ENCODE assay signal across 18 cellular contexts in genomic region chr9:114375386-114375785, GRCh38. TPM values are rescaled to one million over a fixed set of nuclear protein-coding genes. Genes with fewer than 3 reads are reported as not detected.
DNase-seq lines count a peak whose midpoint lies in the region; ATAC-seq and TF ChIP-seq lines count a peak whose summit lies in the region.
"Had no signal": no experiment of that assay in that cellular context is flagged by ENCODE, and none has a peak within 500 bp of the region (broad histone marks: within the 10 kb centered on the region; RNA-seq: fewer than 3 reads in every experiment).

No MANE protein-coding gene starts in this region.

- no peaks in the 10 kb centered on the region for H4K20me1 ChIP-seq in GM23248 (ENCODE audit: insufficient read depth)

- 95 to 99% methylated on average over 7 of the region's 7 CpGs for WGBS in GM23248 (ENCODE audit: low coverage in 1 of 2, low lambda C conversion rate in 2 of 2, missing lambda C conversion rate in 2 of 2), 2 experiments

- no peak for TF ChIP-seq CTCF in GM10248 (IDR thresholded peaks at IDR 0.05; ENCODE audit: control extremely low read depth, extremely low read depth, low read depth, missing control alignments)

- CTCF ChIA-PET in CD4-positive, alpha-beta memory T cell (lab: Charles Lee; ENCODE audit: partially characterized antibody) = interaction anchor here (0.9 to 4.9 kb wide), 4 partner anchors 10 to 30 kb away, joined by 3 to 85 read pairs (median 4); partner anchors contain the start of gene AKNA
- CTCF ChIA-PET in GM10248 (lab: Yijun Ruan, JAX) = interaction anchor here (9.0 kb wide), 1 partner anchor 11 kb away, joined by 100 read pairs; the partner anchor contains the start of gene AKNA

- peaks cover 65 to 97% (median 82%) of the 10 kb centered on the region in 4 donors for H3K4me1 Mint-ChIP-seq in CD4-positive, alpha-beta memory T cell
- peaks cover 48 to 78% (median 50%) of the 10 kb centered on the region in 3 donors for H3K4me1 Mint-ChIP-seq in IgD-negative memory B cell
- peaks cover 90% of the 10 kb centered on the region for H3K4me1 Mint-ChIP-seq in activated T-helper 1 cell treated with anti-CD3 and anti-CD28 coated beads, Interleukin-12 subunit alpha, Interleukin-12 subunit beta, Interleukin-2, Interleukin-4 antibody, amounts not matched to agents 30 ng/mL and 10 ng/mL and 1 ng/mL, durations not matched to agents 14 hours and 24 hours and 36 hours (ENCODE audit: low read depth)
- H3K4me1 Mint-ChIP-seq in naive thymus-derived CD8-positive, alpha-beta T cell = peaks cover 63 to 96% (median 95%) of the 10 kb centered on the region in 4 donors

- H3K36me3 ChIP-seq in CD4-positive, alpha-beta memory T cell (ENCODE audit: insufficient read depth, low read length) = peaks cover 66% of the 10 kb centered on the region
- H3K36me3 ChIP-seq in GM23248 (ENCODE audit: low read depth) = peaks cover 7% of the 10 kb centered on the region; the same call in 1 of the 2 replicates

- H3K4me3 Mint-ChIP-seq in CD4-positive, alpha-beta memory T cell = peak overlapping the region; percentile 1 to 81 (median 64)
- H3K4me3 Mint-ChIP-seq in IgD-negative memory B cell = peak overlapping the region in 2 of 4 donors; percentile 17 to 78
- peak overlapping the region; percentile 59 for H3K4me3 Mint-ChIP-seq in activated T-helper 1 cell treated with anti-CD3 and anti-CD28 coated beads, Interleukin-12 subunit alpha, Interleukin-12 subunit beta, Interleukin-2, Interleukin-4 antibody, amounts not matched to agents 30 ng/mL and 10 ng/mL and 1 ng/mL, durations not matched to agents 14 hours and 24 hours and 36 hours
- H3K4me3 Mint-ChIP-seq in naive thymus-derived CD8-positive, alpha-beta T cell = peak overlapping the region; percentile 34 to 84 (median 70)

- POLR2A ChIA-PET in CD4-positive, alpha-beta memory T cell (lab: Charles Lee; ENCODE audit: partially characterized antibody) = interaction anchor here (37.6 kb wide), 1 partner anchor 18 kb away, joined by 1614 read pairs; the partner anchor contains the start of gene AKNA
- POLR2A ChIA-PET in naive thymus-derived CD8-positive, alpha-beta T cell (lab: Charles Lee) = interaction anchor here (4.0 to 41.6 kb wide), 3 partner anchors 12 to 27 kb away, joined by 52 to 1589 read pairs (median 324); partner anchors contain the start of gene AKNA
- POLR2A ChIA-PET in GM10248 (lab: Yijun Ruan, JAX) = no interaction called here

- H3K27me3 Mint-ChIP-seq in CD4-positive, alpha-beta memory T cell = no peaks in the 10 kb centered on the region
- peaks cover 4% of the 10 kb centered on the region for H3K27me3 Mint-ChIP-seq in IgD-negative memory B cell
- no peaks in the 10 kb centered on the region for H3K27me3 Mint-ChIP-seq in activated T-helper 1 cell treated with anti-CD3 and anti-CD28 coated beads, Interleukin-12 subunit alpha, Interleukin-12 subunit beta, Interleukin-2, Interleukin-4 antibody, amounts not matched to agents 30 ng/mL and 10 ng/mL and 1 ng/mL, durations not matched to agents 14 hours and 24 hours and 36 hours (ENCODE audit: insufficient read depth)
- H3K27me3 Mint-ChIP-seq in naive thymus-derived CD8-positive, alpha-beta T cell = no peaks in the 10 kb centered on the region

- peaks cover 11% of the 10 kb centered on the region; the same call in 1 of the 2 replicates for H3K79me2 ChIP-seq in GM23248 (ENCODE audit: insufficient read depth)

- H3K36me3 Mint-ChIP-seq in CD4-positive, alpha-beta memory T cell = peaks cover 75 to 85% of the 10 kb centered on the region in 2 donors
- H3K36me3 Mint-ChIP-seq in IgD-negative memory B cell = peaks cover 2% of the 10 kb centered on the region
- peaks cover 72% of the 10 kb centered on the region for H3K36me3 Mint-ChIP-seq in activated T-helper 1 cell treated with anti-CD3 and anti-CD28 coated beads, Interleukin-12 subunit alpha, Interleukin-12 subunit beta, Interleukin-2, Interleukin-4 antibody, amounts not matched to agents 30 ng/mL and 10 ng/mL and 1 ng/mL, durations not matched to agents 14 hours and 24 hours and 36 hours (ENCODE audit: low read depth)
- H3K36me3 Mint-ChIP-seq in naive thymus-derived CD8-positive, alpha-beta T cell = peaks cover 11 to 84% (median 44%) of the 10 kb centered on the region in 3 donors

- intact Hi-C loops in CD4-positive, alpha-beta memory T cell (cut with micrococcal nuclease) = no loop called here
- intact Hi-C loops in activated T-helper 1 cell treated with anti-CD3 and anti-CD28 coated beads, Interleukin-12 subunit alpha, Interleukin-12 subunit beta, Interleukin-2, Interleukin-4 antibody, amounts not matched to agents 30 ng/mL and 10 ng/mL and 1 ng/mL, durations not matched to agents 14 hours and 24 hours and 36 hours (cut with micrococcal nuclease) = no loop called here

- H2AFZ ChIP-seq in GM23248 = no peak overlapping the region

- peaks cover 97% of the 10 kb centered on the region for H3K4me1 ChIP-seq in CD4-positive, alpha-beta memory T cell (ENCODE audit: insufficient read depth, low read length)
- H3K4me1 ChIP-seq in GM23248 (ENCODE audit: insufficient read depth) = no peaks in the 10 kb centered on the region

- H3K9me3 ChIP-seq in CD4-positive, alpha-beta memory T cell (ENCODE audit: control insufficient read depth in 1 of 2, low read length in 2 of 2) = no peaks in the 10 kb centered on the region
- no peaks in the 10 kb centered on the region for H3K9me3 ChIP-seq in GM23248 (ENCODE audit: low read depth)
- H3K9me3 ChIP-seq: right atrium auricular region, thoracic aorta had no signal

- no peaks in the 10 kb centered on the region for H3K27me3 ChIP-seq in CD4-positive, alpha-beta memory T cell (ENCODE audit: insufficient read depth, low read length)
- H3K27me3 ChIP-seq in GM23248 (replicated peaks; ENCODE audit: insufficient read depth) = no peaks in the 10 kb centered on the region
- H3K27me3 ChIP-seq: right atrium auricular region had no signal

- H3K9ac ChIP-seq in GM23248 = no peak overlapping the region

- peak overlapping the region; percentile 78 to 99 (median 96) for H3K27ac Mint-ChIP-seq in CD4-positive, alpha-beta memory T cell
- H3K27ac Mint-ChIP-seq in IgD-negative memory B cell = peak overlapping the region; percentile 73 to 97 (median 96)
- peak overlapping the region; percentile 92 for H3K27ac Mint-ChIP-seq in activated T-helper 1 cell treated with anti-CD3 and anti-CD28 coated beads, Interleukin-12 subunit alpha, Interleukin-12 subunit beta, Interleukin-2, Interleukin-4 antibody, amounts not matched to agents 30 ng/mL and 10 ng/mL and 1 ng/mL, durations not matched to agents 14 hours and 24 hours and 36 hours
- peak overlapping the region; percentile 85 to 98 (median 90) for H3K27ac Mint-ChIP-seq in naive thymus-derived CD8-positive, alpha-beta T cell

- H3K9me3 Mint-ChIP-seq in CD4-positive, alpha-beta memory T cell = peaks cover 0 to 2% (median 0%) of the 10 kb centered on the region in 8 donors
- H3K9me3 Mint-ChIP-seq in IgD-negative memory B cell = no peaks in the 10 kb centered on the region
- H3K9me3 Mint-ChIP-seq in activated T-helper 1 cell treated with anti-CD3 and anti-CD28 coated beads, Interleukin-12 subunit alpha, Interleukin-12 subunit beta, Interleukin-2, Interleukin-4 antibody, amounts not matched to agents 30 ng/mL and 10 ng/mL and 1 ng/mL, durations not matched to agents 14 hours and 24 hours and 36 hours = no peaks in the 10 kb centered on the region
- no peaks in the 10 kb centered on the region for H3K9me3 Mint-ChIP-seq in naive thymus-derived CD8-positive, alpha-beta T cell

- H3K4me3 ChIP-seq in CD4-positive, alpha-beta memory T cell (ENCODE audit: low read length in 2 of 2) = no peak overlapping the region
- no peak overlapping the region for H3K4me3 ChIP-seq in GM23248
- H3K4me3 ChIP-seq: right atrium auricular region, thoracic aorta had no signal

- H3K27ac ChIP-seq in CD4-positive, alpha-beta memory T cell (ENCODE audit: low read depth, low read length) = peak overlapping the region; percentile 79
- H3K27ac ChIP-seq in GM23248 = no peak overlapping the region
- H3K27ac ChIP-seq: right atrium auricular region, thoracic aorta had no signal

- H3K9me2 ChIP-seq in GM23248 (ENCODE audit: insufficient read depth) = no peaks in the 10 kb centered on the region

- no peak for DNase-seq in CD4-positive, alpha-beta memory T cell
- DNase-seq in activated T-helper 1 cell treated with anti-CD3 and anti-CD28 coated beads, Interleukin-12 subunit alpha, Interleukin-12 subunit beta, Interleukin-2, Interleukin-4 antibody, amounts not matched to agents 30 ng/mL and 10 ng/mL and 1 ng/mL, durations not matched to agents 14 hours and 24 hours and 36 hours (ENCODE audit: low spot score) = no peak
- no peak for DNase-seq in naive thymus-derived CD8-positive, alpha-beta T cell
- no peak for DNase-seq in GM23248
- no peak for DNase-seq in GM10248 (ENCODE audit: extremely low spot score)
- DNase-seq: activated CD4-positive, CD25-positive, alpha-beta regulatory T cell; activated T-cell treated with anti-CD3 and anti-CD28 coated beads, Interleukin-2, amount 50 U/mL, for 48 hours; cortex of kidney; DMS79; NCI-H1694; stimulated activated CD4-positive, alpha-beta T cell treated with anti-CD3 and anti-CD28 coated beads, Interleukin-1b, Interleukin-23, amount 100 ng/mL, for 48 hours had no signal

- H3F3A ChIP-seq in GM23248 (ENCODE audit: insufficient read depth) = 0 out of 2 replicates have a peak, but pooled peaks cover 4% of the 10 kb centered on the region

- ATAC-seq in naive thymus-derived CD8-positive, alpha-beta T cell = no peak
- ATAC-seq in HG02852 (IDR thresholded peaks at IDR 0.05; ENCODE audit: unreplicated experiment) = no peak
- ATAC-seq: SK-N-SH treated with all-trans-retinoic acid at 6 μM for 48 hours had no signal

- in situ Hi-C loops in GM23248 (cut with MboI) = no loop called here

- no peak overlapping the region for H3K4me2 ChIP-seq in GM23248 (ENCODE audit: unreplicated experiment)

RNA-seq across cellular contexts. Expression of gene AKNA, which starts 12.4 kb away (rescaled TPM):
- 100 to 1,000 TPM; 374 to 375 TPM for total RNA-seq in CD4-positive, alpha-beta memory T cell
- 10 to 100 TPM in 1 of 2 donors, 1 to 10 TPM in 1; 1.9 to 35.6 TPM for polyA plus RNA-seq in CD4-positive, alpha-beta memory T cell
- polyA plus RNA-seq in IgD-negative memory B cell (25.4 TPM), GM23248 (2016; fragmentation: Nextera tagmentation; extraction: Ambion mirVana) (1.8 and 1.9 TPM in 2 replicates)
- total RNA-seq in activated T-helper 1 cell treated with anti-CD3 and anti-CD28 coated beads, Interleukin-12 subunit alpha, Interleukin-12 subunit beta, Interleukin-2, Interleukin-4 antibody, amounts not matched to agents 30 ng/mL and 10 ng/mL and 1 ng/mL, durations not matched to agents 14 hours and 24 hours and 36 hours = 178 and 182 TPM in 2 replicates
- 100 to 1,000 TPM; 425 to 430 TPM for total RNA-seq in naive thymus-derived CD8-positive, alpha-beta T cell
- 10 to 100 TPM; 12.7 to 31.6 (median 21.3) TPM for polyA plus RNA-seq in naive thymus-derived CD8-positive, alpha-beta T cell
- 6.6 and 8.1 TPM in 2 replicates for total RNA-seq in GM23248 (2014; rRNA removed; shearing (Covaris generic))

RNA-seq across cellular contexts. Expression of gene ORM2, which starts 45.7 kb away (rescaled TPM):
- not detected for total RNA-seq in CD4-positive, alpha-beta memory T cell
- not detected for polyA plus RNA-seq in CD4-positive, alpha-beta memory T cell
- polyA plus RNA-seq in IgD-negative memory B cell (not detected), GM23248 (2016; fragmentation: Nextera tagmentation; extraction: Ambion mirVana) (not detected in 2 replicates)
- not detected in 2 replicates for total RNA-seq in activated T-helper 1 cell treated with anti-CD3 and anti-CD28 coated beads, Interleukin-12 subunit alpha, Interleukin-12 subunit beta, Interleukin-2, Interleukin-4 antibody, amounts not matched to agents 30 ng/mL and 10 ng/mL and 1 ng/mL, durations not matched to agents 14 hours and 24 hours and 36 hours
- total RNA-seq in naive thymus-derived CD8-positive, alpha-beta T cell = not detected
- polyA plus RNA-seq in naive thymus-derived CD8-positive, alpha-beta T cell = not detected
- total RNA-seq in GM23248 (2014; rRNA removed; shearing (Covaris generic)) = not detected in 2 replicates
- total RNA-seq: NCI-H460, right atrium auricular region, thoracic aorta had no signal
- polyA plus RNA-seq: BJ had no signal

RNA-seq across cellular contexts. Expression of gene ORM1, which starts 52.5 kb away (rescaled TPM):
- total RNA-seq in CD4-positive, alpha-beta memory T cell = not detected
- not detected for polyA plus RNA-seq in CD4-positive, alpha-beta memory T cell
- not detected for polyA plus RNA-seq in IgD-negative memory B cell
- not detected in 2 replicates for total RNA-seq in activated T-helper 1 cell treated with anti-CD3 and anti-CD28 coated beads, Interleukin-12 subunit alpha, Interleukin-12 subunit beta, Interleukin-2, Interleukin-4 antibody, amounts not matched to agents 30 ng/mL and 10 ng/mL and 1 ng/mL, durations not matched to agents 14 hours and 24 hours and 36 hours
- not detected for total RNA-seq in naive thymus-derived CD8-positive, alpha-beta T cell
- not detected for polyA plus RNA-seq in naive thymus-derived CD8-positive, alpha-beta T cell
- not detected in 2 replicates for total RNA-seq in GM23248 (2014; rRNA removed; shearing (Covaris generic))
- polyA plus RNA-seq in GM23248 (2016; fragmentation: Nextera tagmentation; extraction: Ambion mirVana) = not detected in 2 replicates
- total RNA-seq: NCI-H460, right atrium auricular region, thoracic aorta had no signal
- polyA plus RNA-seq: BJ had no signal

Comparison
In these comparisons a context has a peak if more than half of its experiments do, and no peak if none do; other contexts are left out.
1. RNA of gene AKNA, which starts 12.4 kb away (total RNA-seq): 425 to 430 TPM in naive thymus-derived CD8-positive, alpha-beta T cell, 374 to 375 TPM in CD4-positive, alpha-beta memory T cell and 178 to 182 TPM in activated T-helper 1 cell treated with anti-CD3 and anti-CD28 coated beads, Interleukin-12 subunit alpha, Interleukin-12 subunit beta, Interleukin-2, Interleukin-4 antibody, amounts not matched to agents 30 ng/mL and 10 ng/mL and 1 ng/mL, durations not matched to agents 14 hours and 24 hours and 36 hours; 6.6 to 8.1 TPM in GM23248; every median in the first group is over 10 times any median in the second.
2. Peak in every context shown above with its lines, with median percentiles within 50 percentile points of each other: H3K27ac Mint-ChIP-seq.